In genomic region chr6:154824076-154824475, GRCh38 we compare ENCODE assay signal across 28 cellular contexts.
DNase-seq lines count a peak whose midpoint lies in the region; ATAC-seq, FAIRE-seq and TF ChIP-seq lines count a peak whose summit lies in the region.
"Had no signal": no experiment of that assay in that cellular context is flagged by ENCODE, and none has a peak within 500 bp of the region (broad histone marks: within the 10 kb centered on the region; RNA-seq: fewer than 3 reads in every experiment).

No MANE protein-coding gene starts in this region.

- no peak overlapping the region for H3K27ac Mint-ChIP-seq in astrocyte (ENCODE audit: unreplicated experiment)
- H3K27ac Mint-ChIP-seq: B cell had no signal

- no peaks in the 10 kb centered on the region for H3K9me3 ChIP-seq in astrocyte (ENCODE audit: insufficient read depth, low read depth, low read length)
- H3K9me3 ChIP-seq: ovary, upper lobe of left lung had no signal

- H2AFZ ChIP-seq in astrocyte (ENCODE audit: low read depth, low read length), result no peak overlapping the region

- H3K36me3 Mint-ChIP-seq in astrocyte (ENCODE audit: low read depth, unreplicated experiment), result peaks cover 22% of the 10 kb centered on the region

- peaks cover 2% of the 10 kb centered on the region for H3K9me3 Mint-ChIP-seq in astrocyte (ENCODE audit: unreplicated experiment)
- H3K9me3 Mint-ChIP-seq: naive thymus-derived CD4-positive, alpha-beta T cell; T-cell had no signal

- peaks cover 13% of the 10 kb centered on the region for H4K20me1 ChIP-seq in astrocyte (ENCODE audit: insufficient read depth, low read length)

- H3K4me3 ChIP-seq in astrocyte (ENCODE audit: insufficient read depth, low read depth, low read length), result no peak overlapping the region
- H3K4me3 ChIP-seq: ovary, upper lobe of left lung had no signal

- H3K79me2 ChIP-seq in astrocyte (ENCODE audit: insufficient read depth, low read length), result peaks cover 21% of the 10 kb centered on the region

- H3K27ac ChIP-seq in astrocyte (ENCODE audit: low read depth, low read length), result no peak overlapping the region
- H3K27ac ChIP-seq: ovary, upper lobe of left lung had no signal

- no peak overlapping the region for H3K9ac ChIP-seq in astrocyte (ENCODE audit: low read length)

- H3K4me1 Mint-ChIP-seq in astrocyte (ENCODE audit: low read depth, unreplicated experiment), result peaks cover 17% of the 10 kb centered on the region

- no peaks in the 10 kb centered on the region for H3K27me3 Mint-ChIP-seq in astrocyte (ENCODE audit: low read depth, unreplicated experiment)
- H3K27me3 Mint-ChIP-seq: B cell; naive thymus-derived CD4-positive, alpha-beta T cell; T-cell had no signal

- DNase-seq in NCI-H2081 (lab: John Stamatoyannopoulos, UW), result peak; percentile 13 to 49
- DNase-seq in NCI-H2081 treated with DMSO at 0.1 percent for 48 hours (lab: John Stamatoyannopoulos, UW), result no peak
- DNase-seq in EH (ENCODE audit: low read depth), result peak; percentile 24
- no peak for DNase-seq in astrocyte (ENCODE audit: low read depth)
- DNase-seq in iPS-NIHi11 (ENCODE audit: low spot score), result peak; percentile 10
- no peak for DNase-seq in OCI-M1 (lab: John Stamatoyannopoulos, UW)
- DNase-seq in AG08396 (ENCODE audit: low spot score), result no peak
- DNase-seq: 8988T; activated CD4-positive, CD25-positive, alpha-beta regulatory T cell treated with anti-CD3 and anti-CD28 coated beads, Interleukin-2, amount 50 U/mL, for 72 hours; activated naive CD4-positive, alpha-beta T cell; activated T-cell treated with anti-CD3 and anti-CD28 coated beads, Interleukin-2, amount 50 U/mL, for 1 hour; amniotic stem cell; cerebellar nuclear complex; DMS79 treated with DMSO at 0.1 percent for 48 hours; effector CD8-positive, alpha-beta T cell; kidney glomerular epithelial cell; mesendoderm; naive thymus-derived CD4-positive, alpha-beta T cell; NCI-H1092 treated with DMSO at 0.1 percent for 48 hours; NCI-H2171; NCI-H526 treated with DMSO at 0.1 percent for 48 hours; ovary; T-cell; upper lobe of left lung had no signal

- no peaks in the 10 kb centered on the region for H3K27me3 ChIP-seq in astrocyte (ENCODE audit: insufficient read depth, low read length)
- H3K27me3 ChIP-seq: ovary, upper lobe of left lung had no signal

- peaks cover 46% of the 10 kb centered on the region for H3K36me3 ChIP-seq in astrocyte (ENCODE audit: insufficient read depth, low read length)
- H3K36me3 ChIP-seq: ovary had no signal

- H3K4me3 Mint-ChIP-seq in astrocyte (ENCODE audit: unreplicated experiment), result no peak overlapping the region
- H3K4me3 Mint-ChIP-seq: B cell; naive thymus-derived CD4-positive, alpha-beta T cell; T-cell had no signal

- no peak for TF ChIP-seq CTCF in astrocyte (IDR thresholded peaks at IDR 0.05; ENCODE audit: insufficient read depth, low read depth, low read length)

- FAIRE-seq in astrocyte (lab: Jason Lieb, UNC), result no peak

- H3K4me1 ChIP-seq in astrocyte (ENCODE audit: insufficient read depth, low read length), result no peaks in the 10 kb centered on the region

- H3K4me2 ChIP-seq in astrocyte (ENCODE audit: low read length), result peak overlapping the region; percentile 3

- no peak for ATAC-seq in GM19035 (IDR thresholded peaks at IDR 0.05; ENCODE audit: unreplicated experiment)
- ATAC-seq: esophagus mucosa; naive thymus-derived CD4-positive, alpha-beta T cell; sciatic nerve; T-cell had no signal

Comparison
In these comparisons a context has a peak if more than half of its experiments do, and no peak if none do; other contexts are left out.
1. DNase-seq: peak in NCI-H2081 (2 of 2), EH (single experiment) and iPS-NIHi11 (single experiment); none in NCI-H2081 treated with DMSO at 0.1 percent for 48 hours (single experiment), astrocyte (single experiment), OCI-M1 (single experiment) and AG08396 (single experiment).